24 cellular contexts compared by ENCODE assay signal in genomic region chr2:67374949-67375348, GRCh38. TPM values are rescaled to one million over a fixed set of nuclear protein-coding genes. Genes with fewer than 3 reads are reported as not detected.
DNase-seq lines count a peak whose midpoint lies in the region; ATAC-seq and TF ChIP-seq lines count a peak whose summit lies in the region.
"Had no signal": no experiment of that assay in that cellular context is flagged by ENCODE, and none has a peak within 500 bp of the region (broad histone marks: within the 10 kb centered on the region; RNA-seq: fewer than 3 reads in every experiment).

No MANE protein-coding gene starts in this region.

- no peaks in the 10 kb centered on the region for H3K79me2 ChIP-seq in fibroblast of lung (ENCODE audit: control insufficient read depth, insufficient read depth, low read length)
- H3K79me2 ChIP-seq in osteoblast (ENCODE audit: insufficient read depth, low read length): no peaks in the 10 kb centered on the region

- POLR2A ChIA-PET in HEK293T (lab: Yijun Ruan, JAX): no interaction called here

- CTCF ChIA-PET in HEK293T (lab: Yijun Ruan, JAX): no interaction called here

- intact Hi-C loops in left cardiac atrium (cut with DNase I): no loop called here

- H3K4me3 ChIP-seq in fibroblast of lung (replicated peaks in 1 of 4; ENCODE audit: control extremely low read depth in 1 of 4, insufficient read depth in 1 of 4, low read depth in 3 of 4, low read length in 4 of 4): peak overlapping the region in 1 of 4 experiments; percentile 42
- H3K4me3 ChIP-seq in osteoblast (ENCODE audit: insufficient read depth, low read length): peak overlapping the region; percentile 15
- H3K4me3 ChIP-seq: BLaER1, GM12878, PC-9, SJSA1 had no signal

- H3K4me1 ChIP-seq in fibroblast of lung (ENCODE audit: control insufficient read depth, extremely low read depth, insufficient read depth, low read length) (peaks cover 6% of the 10 kb centered on the region), osteoblast (ENCODE audit: insufficient read depth, low read length) (peaks cover 8% of the 10 kb centered on the region)
- H3K4me1 ChIP-seq: BLaER1, SJSA1 had no signal

- H3K27me3 ChIP-seq in fibroblast of lung (ENCODE audit: control insufficient read depth, insufficient read depth, low read length) (no peaks in the 10 kb centered on the region), osteoblast (ENCODE audit: insufficient read depth, low read length) (no peaks in the 10 kb centered on the region)
- H3K27me3 ChIP-seq: BLaER1, SJSA1 had no signal

- H3K4me2 ChIP-seq in fibroblast of lung (ENCODE audit: extremely low read depth, insufficient read depth, low read length) (peak overlapping the region; percentile 88), osteoblast (ENCODE audit: insufficient read depth, low read length) (peak overlapping the region; percentile 61)
- H3K4me2 ChIP-seq: BLaER1, KMS-11, PC-9 had no signal

- no peaks in the 10 kb centered on the region for H3K36me3 ChIP-seq in fibroblast of lung (ENCODE audit: control insufficient read depth, insufficient read depth, low read length)
- H3K36me3 ChIP-seq in osteoblast (ENCODE audit: insufficient read depth, low read length): no peaks in the 10 kb centered on the region
- H3K36me3 ChIP-seq: BLaER1, SJSA1 had no signal

- DNase-seq in GM03348 (ENCODE audit: low spot score): peak; percentile 3
- DNase-seq in SK-N-DZ (ENCODE audit: low spot score): peak; percentile 15
- peak in 1 of 2 donors; percentile 16 for DNase-seq in fibroblast of lung (ENCODE audit: low read depth in 2 of 2)
- DNase-seq in osteoblast (ENCODE audit: insufficient read length, low spot score, missing footprints): no peak
- no peak for DNase-seq in HEK293T (ENCODE audit: extremely low spot score)
- no peak for DNase-seq in activated effector memory CD4-positive, alpha-beta T cell treated with Interleukin-2 at 50 U/mL for 16 hours
- no peak for DNase-seq in left cardiac atrium
- DNase-seq: CD4-positive, CD25-positive, alpha-beta regulatory T cell; DMS153; H9; MM.1S; NCI-H1694; NCI-H2029 treated with DMSO at 0.1 percent for 48 hours; NCI-H446 treated with DMSO at 0.1 percent for 48 hours; NCI-H526; NCI-H82; PC-9; Right ventricle myocardium superior; RPMI8226 had no signal

- no peak overlapping the region for H3K9ac ChIP-seq in fibroblast of lung (ENCODE audit: insufficient read depth, low read length)
- H3K9ac ChIP-seq: BLaER1, KMS-11 had no signal

- ATAC-seq in left cardiac atrium (no peak), GM21619 (IDR thresholded peaks at IDR 0.05; ENCODE audit: unreplicated experiment) (no peak)
- ATAC-seq: GM12878 had no signal

- H3K27ac ChIP-seq in fibroblast of lung (ENCODE audit: insufficient read depth, low read length) (no peak overlapping the region), osteoblast (ENCODE audit: low read depth, low read length) (no peak overlapping the region)
- H3K27ac ChIP-seq: BLaER1, KMS-11, PC-9, SJSA1 had no signal

- H3K9me3 ChIP-seq in fibroblast of lung (ENCODE audit: control insufficient read depth, insufficient read depth, low read depth, low read length) (no peaks in the 10 kb centered on the region), osteoblast (ENCODE audit: low read depth, low read length) (no peaks in the 10 kb centered on the region)
- H3K9me3 ChIP-seq: BLaER1, SJSA1 had no signal

- TF ChIP-seq CTCF in fibroblast of lung (conservative IDR thresholded peaks at IDR 0.05 in 1 of 2, IDR thresholded peaks at IDR 0.05 in 1 of 2; ENCODE audit: low read depth in 1 of 2, low read length in 2 of 2) (no peak), osteoblast (IDR thresholded peaks at IDR 0.05; ENCODE audit: extremely low read depth, low read depth, low read length) (no peak)

- H4K20me1 ChIP-seq in fibroblast of lung (ENCODE audit: control insufficient read depth, extremely low read depth, insufficient read depth, low read length) (no peaks in the 10 kb centered on the region), osteoblast (ENCODE audit: insufficient read depth, low read length) (no peaks in the 10 kb centered on the region)
- H4K20me1 ChIP-seq: BLaER1 had no signal

- H2AFZ ChIP-seq in fibroblast of lung (ENCODE audit: low read length): peak overlapping the region; percentile 83
- H2AFZ ChIP-seq in osteoblast (ENCODE audit: low read length): peak overlapping the region; percentile 14
- H2AFZ ChIP-seq: PC-9 had no signal

TF ChIP-seq in HEK293T, 16 proteins besides CTCF, POLR2A, EP300 and RAD21:
- TF ChIP-seq CTBP1 (IDR thresholded peaks at IDR 0.05; ENCODE audit: borderline replicate concordance) (no peak), BHLHE40 (IDR thresholded peaks at IDR 0.05; ENCODE audit: borderline replicate concordance) (no peak), ZNF384 (IDR thresholded peaks at IDR 0.05) (no peak), SUZ12 (IDR thresholded peaks at IDR 0.05) (no peak), NFRKB (IDR thresholded peaks at IDR 0.05) (no peak), HDGF (IDR thresholded peaks at IDR 0.05; ENCODE audit: borderline replicate concordance) (no peak), ARNT (IDR thresholded peaks at IDR 0.05) (no peak), SP1 (IDR thresholded peaks at IDR 0.05) (no peak), FOXA1 (IDR thresholded peaks at IDR 0.05) (no peak), L3MBTL2 (conservative IDR thresholded peaks at IDR 0.05) (no peak), FOXK2 (IDR thresholded peaks at IDR 0.05) (no peak), ELF4 (IDR thresholded peaks at IDR 0.05) (no peak), TARDBP (IDR thresholded peaks at IDR 0.05) (no peak), FOXM1 (IDR thresholded peaks at IDR 0.05; ENCODE audit: borderline replicate concordance) (no peak), LEF1 (IDR thresholded peaks at IDR 0.05; ENCODE audit: borderline replicate concordance) (no peak)
- TF ChIP-seq, protein P1, sequence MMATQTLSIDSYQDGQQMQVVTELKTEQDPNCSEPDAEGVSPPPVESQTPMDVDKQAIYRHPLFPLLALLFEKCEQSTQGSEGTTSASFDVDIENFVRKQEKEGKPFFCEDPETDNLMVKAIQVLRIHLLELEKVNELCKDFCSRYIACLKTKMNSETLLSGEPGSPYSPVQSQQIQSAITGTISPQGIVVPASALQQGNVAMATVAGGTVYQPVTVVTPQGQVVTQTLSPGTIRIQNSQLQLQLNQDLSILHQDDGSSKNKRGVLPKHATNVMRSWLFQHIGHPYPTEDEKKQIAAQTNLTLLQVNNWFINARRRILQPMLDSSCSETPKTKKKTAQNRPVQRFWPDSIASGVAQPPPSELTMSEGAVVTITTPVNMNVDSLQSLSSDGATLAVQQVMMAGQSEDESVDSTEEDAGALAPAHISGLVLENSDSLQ (IDR thresholded peaks at IDR 0.05): no peak
TF ChIP-seq in HEK293T: peak in this region for 0.

RNA-seq across cellular contexts. Expression of gene ETAA1, which starts 22.2 kb away (rescaled TPM):
- 29.2 and 34.6 TPM in 2 replicates for polyA plus RNA-seq in SK-N-DZ (2014; cell fraction: cytosol; rRNA removed)
- polyA plus RNA-seq in SK-N-DZ (2014; cell fraction: nucleus; rRNA removed): 40.1 and 50.4 TPM in 2 replicates
- total RNA-seq in fibroblast of lung (19.2 and 19.3 TPM in 2 replicates), osteoblast (20.6 and 22.1 TPM in 2 replicates), left cardiac atrium (1 to 10 TPM; 4.6 to 5.0 TPM)
- 14.0 and 14.1 TPM in 2 replicates for polyA plus RNA-seq in fibroblast of lung
- 7.6 and 8.2 TPM in 2 replicates for polyA plus RNA-seq in fibroblast of lung (2012)
- 0.19 and 0.39 TPM in 2 replicates for polyA minus RNA-seq in fibroblast of lung (ENCODE audit: low replicate concordance)

Comparison
In these comparisons a context has a peak if more than half of its experiments do, and no peak if none do; other contexts are left out.
1. DNase-seq: peak in GM03348 (single experiment) and SK-N-DZ (single experiment); none in osteoblast (single experiment), HEK293T (single experiment), activated effector memory CD4-positive, alpha-beta T cell treated with Interleukin-2 at 50 U/mL for 16 hours (single experiment) and left cardiac atrium (single experiment).